Comparison of ENCODE assay signal across 2 cellular contexts in genomic region chr18:69402219-69402989, GRCh38.
TF ChIP-seq lines count a peak whose summit lies in the region.

No MANE protein-coding gene starts in this region.

TF ChIP-seq in SK-N-SH, 30 proteins besides CTCF, POLR2A, EP300 and RAD21 (continued from another document):
- TF ChIP-seq ZBTB33 (IDR thresholded peaks at IDR 0.05; ENCODE audit: borderline replicate concordance, low read depth), result no peak
- no peak for TF ChIP-seq FOXM1 (IDR thresholded peaks at IDR 0.05; ENCODE audit: low read depth)
- TF ChIP-seq CHD2 (IDR thresholded peaks at IDR 0.05; ENCODE audit: low read length, partially characterized antibody), result no peak

TF ChIP-seq in SK-N-SH treated with all-trans-retinoic acid at 6 μM for 48 hours, 23 proteins besides CTCF, POLR2A, EP300 and RAD21 (continued from another document):
- no peak for TF ChIP-seq CREB5 (CRISPR knock-in tag; IDR thresholded peaks at IDR 0.05; ENCODE audit: low read depth)
- TF ChIP-seq SNAI2 (CRISPR knock-in tag; IDR thresholded peaks at IDR 0.05), result no peak
- TF ChIP-seq PPARA (CRISPR knock-in tag; IDR thresholded peaks at IDR 0.05; ENCODE audit: borderline replicate concordance), result no peak
- TF ChIP-seq POU6F1 (CRISPR knock-in tag; IDR thresholded peaks at IDR 0.05; ENCODE audit: borderline replicate concordance, low read depth), result no peak
- no peak for TF ChIP-seq ZNF565 (CRISPR knock-in tag; conservative IDR thresholded peaks at IDR 0.05; ENCODE audit: low read depth)
- TF ChIP-seq ZC3H10 (CRISPR knock-in tag; IDR thresholded peaks at IDR 0.05), result no peak
- TF ChIP-seq CSDC2 (CRISPR knock-in tag; IDR thresholded peaks at IDR 0.05), result no peak
- TF ChIP-seq ZNF70 (CRISPR knock-in tag; IDR thresholded peaks at IDR 0.05), result no peak
- no peak for TF ChIP-seq CSRNP3 (CRISPR knock-in tag; IDR thresholded peaks at IDR 0.05)
